Comparison of ENCODE assay signal across 20 cellular contexts in genomic region chr2:85930129-85931124, GRCh38. TPM values are rescaled to one million over a fixed set of nuclear protein-coding genes. Genes with fewer than 3 reads are reported as not detected.
A peak's percentile ranks its signal among the peaks of the same experiment; 100 is the strongest.
DNase-seq lines count a peak whose midpoint lies in the region; ATAC-seq and TF ChIP-seq lines count a peak whose summit lies in the region.
"Had no signal": no experiment of that assay in that cellular context is flagged by ENCODE, and none has a peak within 500 bp of the region (broad histone marks: within the 10 kb centered on the region; RNA-seq: fewer than 3 reads in every experiment).

No MANE protein-coding gene starts in this region.

- no peaks in the 10 kb centered on the region for H3K36me3 ChIP-seq in skeletal muscle tissue (ENCODE audit: control insufficient read depth in 3 of 3, insufficient read depth in 3 of 3, low read length in 3 of 3)
- H3K36me3 ChIP-seq: BE2C, brain microvascular endothelial cell, left lung, SJCRH30 had no signal

- peaks cover 0 to 8% (median 7%) of the 10 kb centered on the region in 3 donors for H3K4me1 ChIP-seq in skeletal muscle tissue (ENCODE audit: control insufficient read depth in 3 of 3, insufficient read depth in 3 of 3, low read length in 3 of 3)
- H3K4me1 ChIP-seq: BE2C, left lung had no signal

- no peaks in the 10 kb centered on the region for H3K9me3 ChIP-seq in skeletal muscle tissue (ENCODE audit: control insufficient read depth in 3 of 3, low read length in 3 of 3)
- H3K9me3 ChIP-seq: BE2C, left lung, SJCRH30 had no signal

- peaks cover 43% of the 10 kb centered on the region for H3K4me1 Mint-ChIP-seq in MCF 10A (ENCODE audit: insufficient read depth, unreplicated experiment)
- H3K4me1 Mint-ChIP-seq in activated CD4-positive, alpha-beta T cell treated with anti-CD3 and anti-CD28 coated beads, Interleukin-2, amount 10 ng/mL, durations not matched to agents 7 days and 5 days = peaks cover 37% of the 10 kb centered on the region
- H3K4me1 Mint-ChIP-seq in stimulated activated naive CD8-positive, alpha-beta T cell treated with anti-CD3 and anti-CD28 coated beads, Interleukin-15, amount 100 ng/mL, for 72 hours = peaks cover 34% of the 10 kb centered on the region

- POLR2A ChIA-PET in MCF 10A (lab: Yijun Ruan, JAX) = interaction anchor here (0.7 to 2.7 kb wide), 13 partner anchors 9 to 493 kb away, joined by 3 to 16 read pairs (median 3); partner anchors contain the start of gene PTCD3
- POLR2A ChIA-PET in activated CD4-positive, alpha-beta T cell treated with anti-CD3 and anti-CD28 coated beads, Interleukin-2, amount 10 ng/mL, durations not matched to agents 7 days and 5 days (lab: Charles Lee) = no interaction called here

- H3K27ac Mint-ChIP-seq in MCF 10A (ENCODE audit: low read depth, unreplicated experiment) = peak overlapping the region; percentile 73
- no peak overlapping the region for H3K27ac Mint-ChIP-seq in activated CD4-positive, alpha-beta T cell treated with anti-CD3 and anti-CD28 coated beads, Interleukin-2, amount 10 ng/mL, durations not matched to agents 7 days and 5 days
- no peak overlapping the region for H3K27ac Mint-ChIP-seq in stimulated activated naive CD8-positive, alpha-beta T cell treated with anti-CD3 and anti-CD28 coated beads, Interleukin-15, amount 100 ng/mL, for 72 hours
- H3K27ac Mint-ChIP-seq: naive B cell had no signal

- no TSS peak for BruUV-seq in MCF 10A (replicated peaks; lab: Mats Ljungman, UMichigan)

- ATAC-seq in left lobe of liver = peak; percentile 58
- ATAC-seq in stimulated activated naive CD8-positive, alpha-beta T cell treated with anti-CD3 and anti-CD28 coated beads, Interleukin-15, amount 100 ng/mL, for 72 hours = no peak
- ATAC-seq in HG03439 (IDR thresholded peaks at IDR 0.05; ENCODE audit: unreplicated experiment) = no peak
- ATAC-seq: left lung had no signal

- H3K4me3 Mint-ChIP-seq in MCF 10A (ENCODE audit: unreplicated experiment) = no peak overlapping the region
- H3K4me3 Mint-ChIP-seq in activated CD4-positive, alpha-beta T cell treated with anti-CD3 and anti-CD28 coated beads, Interleukin-2, amount 10 ng/mL, durations not matched to agents 7 days and 5 days = no peak overlapping the region
- H3K4me3 Mint-ChIP-seq in stimulated activated naive CD8-positive, alpha-beta T cell treated with anti-CD3 and anti-CD28 coated beads, Interleukin-15, amount 100 ng/mL, for 72 hours = no peak overlapping the region
- H3K4me3 Mint-ChIP-seq: naive B cell had no signal

- no peak overlapping the region for H3K4me3 ChIP-seq in skeletal muscle tissue (ENCODE audit: low read length in 3 of 3)
- H3K4me3 ChIP-seq: left lung, SJCRH30 had no signal

- peak; percentile 26 for DNase-seq in OCI-M1 (lab: John Stamatoyannopoulos, UW)
- DNase-seq in MCF 10A (ENCODE audit: unreplicated experiment) = peak; percentile 66
- no peak for DNase-seq in left lobe of liver (ENCODE audit: low spot score)
- DNase-seq in activated CD4-positive, alpha-beta T cell treated with anti-CD3 and anti-CD28 coated beads, Interleukin-2, amount 10 ng/mL, durations not matched to agents 7 days and 5 days = no peak
- no peak for DNase-seq in stimulated activated naive CD8-positive, alpha-beta T cell treated with anti-CD3 and anti-CD28 coated beads, Interleukin-15, amount 100 ng/mL, for 72 hours
- DNase-seq in A172 (ENCODE audit: low spot score) = no peak
- DNase-seq: activated CD4-positive, alpha-beta T cell treated with anti-CD3 and anti-CD28 coated beads for 4 hours; activated naive CD4-positive, alpha-beta T cell treated with Interleukin-2 at 50 U/mL for 16 hours; BE2C; brain microvascular endothelial cell; hypothalamus; left lung; naive B cell; NCI-H1105 treated with DMSO at 0.1 percent for 48 hours; NCI-H2227 treated with DMSO at 0.1 percent for 48 hours; SJCRH30; T1000 had no signal

- no peaks in the 10 kb centered on the region for H3K27me3 Mint-ChIP-seq in MCF 10A (ENCODE audit: insufficient read depth, unreplicated experiment)
- no peaks in the 10 kb centered on the region for H3K27me3 Mint-ChIP-seq in activated CD4-positive, alpha-beta T cell treated with anti-CD3 and anti-CD28 coated beads, Interleukin-2, amount 10 ng/mL, durations not matched to agents 7 days and 5 days
- H3K27me3 Mint-ChIP-seq in stimulated activated naive CD8-positive, alpha-beta T cell treated with anti-CD3 and anti-CD28 coated beads, Interleukin-15, amount 100 ng/mL, for 72 hours = peaks cover 5% of the 10 kb centered on the region

- H3K36me3 Mint-ChIP-seq in MCF 10A (ENCODE audit: insufficient read depth, unreplicated experiment) = no peaks in the 10 kb centered on the region
- H3K36me3 Mint-ChIP-seq in activated CD4-positive, alpha-beta T cell treated with anti-CD3 and anti-CD28 coated beads, Interleukin-2, amount 10 ng/mL, durations not matched to agents 7 days and 5 days (ENCODE audit: low read depth) = no peaks in the 10 kb centered on the region
- H3K36me3 Mint-ChIP-seq: naive B cell had no signal

- H3K27ac ChIP-seq in skeletal muscle tissue (ENCODE audit: low read depth, low read length) = peak overlapping the region; percentile 26
- H3K27ac ChIP-seq: brain microvascular endothelial cell, HL-60, left lung, SJCRH30 had no signal

- CTCF ChIA-PET in MCF 10A (lab: Yijun Ruan, JAX) = interaction anchor here (0.7 to 1.9 kb wide), 7 partner anchors 8 to 1350 kb away, joined by 3 to 9 read pairs (median 3); partner anchors contain the start of gene ST3GAL5
- CTCF ChIA-PET in activated CD4-positive, alpha-beta T cell treated with anti-CD3 and anti-CD28 coated beads, Interleukin-2, amount 10 ng/mL, durations not matched to agents 7 days and 5 days (lab: Charles Lee) = interaction anchor here (0.6 to 1.7 kb wide), 5 partner anchors 14 to 137 kb away, joined by 3 to 5 read pairs (median 3); no protein-coding TSS in a partner anchor

- intact Hi-C loops in MCF 10A (cut with micrococcal nuclease) = no loop called here

- no peak for TF ChIP-seq CTCF in MCF 10A (IDR thresholded peaks at IDR 0.05; ENCODE audit: unreplicated experiment)

- no peaks in the 10 kb centered on the region for H3K27me3 ChIP-seq in skeletal muscle tissue (ENCODE audit: control insufficient read depth in 3 of 3, insufficient read depth in 3 of 3, low read length in 3 of 3)
- H3K27me3 ChIP-seq: BE2C, brain microvascular endothelial cell, left lung, SJCRH30 had no signal

- H3K9me3 Mint-ChIP-seq in MCF 10A (ENCODE audit: unreplicated experiment) = no peaks in the 10 kb centered on the region
- no peaks in the 10 kb centered on the region for H3K9me3 Mint-ChIP-seq in activated CD4-positive, alpha-beta T cell treated with anti-CD3 and anti-CD28 coated beads, Interleukin-2, amount 10 ng/mL, durations not matched to agents 7 days and 5 days
- H3K9me3 Mint-ChIP-seq in stimulated activated naive CD8-positive, alpha-beta T cell treated with anti-CD3 and anti-CD28 coated beads, Interleukin-15, amount 100 ng/mL, for 72 hours = no peaks in the 10 kb centered on the region
- H3K9me3 Mint-ChIP-seq: naive B cell had no signal

- no peak overlapping the region for H3K9ac ChIP-seq in skeletal muscle tissue (ENCODE audit: low read depth in 1 of 3, low read length in 3 of 3)

RNA-seq across cellular contexts. Expression of gene ST3GAL5, which starts 41.6 kb away (rescaled TPM):
- 1.2 and 2.3 TPM in 2 replicates for total RNA-seq in MCF 10A (2022)
- 12.8 TPM for total RNA-seq in left lobe of liver
- total RNA-seq in skeletal muscle tissue = 24.5 TPM
- total RNA-seq in activated CD4-positive, alpha-beta T cell treated with anti-CD3 and anti-CD28 coated beads, Interleukin-2, amount 10 ng/mL, durations not matched to agents 7 days and 5 days = 10 to 100 TPM; 36.3 to 36.8 TPM
- 18.7 and 30.0 TPM in 2 replicates for total RNA-seq in A172 (2014; rRNA removed; shearing (Covaris generic))

Comparison
In these comparisons a context has a peak if more than half of its experiments do, and no peak if none do; other contexts are left out.
1. DNase-seq: peak in OCI-M1 (single experiment) and MCF 10A (single experiment); none in left lobe of liver (single experiment), activated CD4-positive, alpha-beta T cell treated with anti-CD3 and anti-CD28 coated beads, Interleukin-2, amount 10 ng/mL, durations not matched to agents 7 days and 5 days (single experiment), stimulated activated naive CD8-positive, alpha-beta T cell treated with anti-CD3 and anti-CD28 coated beads, Interleukin-15, amount 100 ng/mL, for 72 hours (0 of 2) and A172 (single experiment).